Comparison of ENCODE assay signal across 30 cellular contexts in genomic region chr17:34974794-34975428, GRCh38. TPM values are rescaled to one million over a fixed set of nuclear protein-coding genes. Genes with fewer than 3 reads are reported as not detected.
DNase-seq lines count a peak whose midpoint lies in the region; ATAC-seq lines count a peak whose summit lies in the region.
"Had no signal": no experiment of that assay in that cellular context is flagged by ENCODE, and none has a peak within 500 bp of the region (broad histone marks: within the 10 kb centered on the region; RNA-seq: fewer than 3 reads in every experiment).

No MANE protein-coding gene starts in this region.

- peak; percentile 71 for ATAC-seq in activated CD4-positive, alpha-beta T cell treated with anti-CD3 and anti-CD28 coated beads for 36 hours
- peak; percentile 78 for ATAC-seq in activated T-helper 17 cell treated with anti-CD3 and anti-CD28 coated beads, Interleukin-2, amount 50 U/mL, for 72 hours (replicated peaks)
- no peak for ATAC-seq in HG03175 (IDR thresholded peaks at IDR 0.05; ENCODE audit: unreplicated experiment)
- no peak for ATAC-seq in HG03135 (IDR thresholded peaks at IDR 0.05; ENCODE audit: unreplicated experiment)
- ATAC-seq: A549; left cardiac atrium; psoas muscle; Right ventricle myocardium inferior; stimulated activated memory B cell treated with anti-CD40 and anti-IgM and Interleukin-4, amounts not matched to agents 10 μg/mL and 1 μg/mL and 100 μg/mL, for 72 hours; upper lobe of right lung had no signal

- no peaks in the 10 kb centered on the region for H3K4me1 ChIP-seq in trophoblast cell (ENCODE audit: control insufficient read depth in 1 of 2, insufficient read depth in 2 of 2, low read length in 2 of 2)

- CTCF ChIA-PET in activated CD4-positive, alpha-beta T cell treated with anti-CD3 and anti-CD28 coated beads for 36 hours (lab: Charles Lee), result interaction anchor here (0.8 to 1.7 kb wide), 3 partner anchors 9 to 481 kb away, joined by 3 to 6 read pairs (median 3); partner anchors contain the start of gene RAD51D

- POLR2A ChIA-PET in activated CD4-positive, alpha-beta T cell treated with anti-CD3 and anti-CD28 coated beads for 36 hours (lab: Charles Lee), result interaction anchor here (1.4 kb wide), 1 partner anchor 11 kb away, joined by 3 read pairs; no protein-coding TSS in a partner anchor

- H3K36me3 ChIP-seq in trophoblast cell (ENCODE audit: control insufficient read depth in 1 of 2, insufficient read depth in 2 of 2, low read length in 2 of 2), result no peaks in the 10 kb centered on the region
- H3K36me3 ChIP-seq: cardiac muscle cell, upper lobe of right lung had no signal

- no peak overlapping the region for H3K18ac ChIP-seq in trophoblast cell (ENCODE audit: low read length)

- H3K4ac ChIP-seq in trophoblast cell (ENCODE audit: low read depth, low read length), result no peak overlapping the region

- no peak overlapping the region for H4K8ac ChIP-seq in trophoblast cell (ENCODE audit: low read depth, low read length)

- H3K4me3 ChIP-seq in trophoblast cell (ENCODE audit: low read depth, low read length), result no peak overlapping the region
- H3K4me3 ChIP-seq: A549, cardiac muscle cell, lung, PC-9, psoas muscle, upper lobe of right lung had no signal

- H3K23ac ChIP-seq in trophoblast cell (ENCODE audit: low read length), result no peak overlapping the region

- no peak overlapping the region for H2BK12ac ChIP-seq in trophoblast cell (ENCODE audit: low read length)

- no peaks in the 10 kb centered on the region for H3K9me3 Mint-ChIP-seq in activated CD4-positive, alpha-beta T cell treated with anti-CD3 and anti-CD28 coated beads for 36 hours (ENCODE audit: low read depth)
- no peaks in the 10 kb centered on the region for H3K9me3 Mint-ChIP-seq in activated T-helper 17 cell treated with anti-CD3 and anti-CD28 coated beads, Interleukin-2, amount 50 U/mL, for 72 hours
- H3K9me3 Mint-ChIP-seq: activated naive CD8-positive, alpha-beta T cell treated with anti-CD3 and anti-CD28 coated beads, Interleukin-2, amount 10 ng/mL, durations not matched to agents 7 days and 5 days; CD4-positive, CD25-positive, alpha-beta regulatory T cell; natural killer cell treated with Interleukin-12 subunit alpha and Interleukin-12 subunit beta and Interleukin-15 and Interleukin-18, amount 100 ng/mL, for 72 hours; stimulated activated memory B cell treated with anti-CD40 and anti-IgM and Interleukin-4, amounts not matched to agents 10 μg/mL and 1 μg/mL and 100 μg/mL, for 72 hours had no signal

- no peaks in the 10 kb centered on the region for H3K27me3 ChIP-seq in trophoblast cell (ENCODE audit: insufficient read depth, low read length)
- H3K27me3 ChIP-seq: cardiac muscle cell, upper lobe of right lung had no signal

- H3K27ac Mint-ChIP-seq in activated CD4-positive, alpha-beta T cell treated with anti-CD3 and anti-CD28 coated beads for 36 hours, result peak overlapping the region; percentile 11
- H3K27ac Mint-ChIP-seq in activated T-helper 17 cell treated with anti-CD3 and anti-CD28 coated beads, Interleukin-2, amount 50 U/mL, for 72 hours, result peak overlapping the region; percentile 4
- H3K27ac Mint-ChIP-seq: activated naive CD8-positive, alpha-beta T cell treated with anti-CD3 and anti-CD28 coated beads, Interleukin-2, amount 10 ng/mL, durations not matched to agents 7 days and 5 days; natural killer cell treated with Interleukin-12 subunit alpha and Interleukin-12 subunit beta and Interleukin-15 and Interleukin-18, amount 100 ng/mL, for 72 hours; stimulated activated memory B cell treated with anti-CD40 and anti-IgM and Interleukin-4, amounts not matched to agents 10 μg/mL and 1 μg/mL and 100 μg/mL, for 72 hours had no signal

- H2AFZ ChIP-seq in trophoblast cell (ENCODE audit: insufficient read depth, low read length, poor library complexity), result no peak overlapping the region
- H2AFZ ChIP-seq: PC-9 had no signal

- peaks cover 22% of the 10 kb centered on the region for H3K4me1 Mint-ChIP-seq in activated CD4-positive, alpha-beta T cell treated with anti-CD3 and anti-CD28 coated beads for 36 hours
- peaks cover 13% of the 10 kb centered on the region for H3K4me1 Mint-ChIP-seq in activated T-helper 17 cell treated with anti-CD3 and anti-CD28 coated beads, Interleukin-2, amount 50 U/mL, for 72 hours

- no peak for DNase-seq in activated CD4-positive, alpha-beta T cell treated with anti-CD3 and anti-CD28 coated beads for 36 hours
- DNase-seq in activated CD4-positive, alpha-beta T cell treated with anti-CD3 and anti-CD28 coated beads, Interleukin-2, amount 50 U/mL, for 4 hours, result no peak
- DNase-seq in M059J (ENCODE audit: low read depth) (peak; percentile 59), trophoblast cell (peak; percentile 56 to 77), 8988T (no peak)
- DNase-seq: activated naive CD8-positive, alpha-beta T cell treated with anti-CD3 and anti-CD28 coated beads, Interleukin-2, amount 10 ng/mL, durations not matched to agents 7 days and 5 days; DMS79 treated with DMSO at 0.1 percent for 48 hours; effector CD4-positive, alpha-beta T cell; hypothalamus; left cardiac atrium; NCI-H1048; NCI-H1694 treated with DMSO at 0.1 percent for 48 hours; NCI-H510A; occipital lobe; PC-9; psoas muscle; SK-N-SH; stimulated activated CD4-positive, alpha-beta T cell treated with anti-CD3 and anti-CD28 coated beads, Interleukin-4, amount 100 ng/mL, for 24 hours; upper lobe of right lung had no signal

- no peak overlapping the region for H4K91ac ChIP-seq in trophoblast cell (ENCODE audit: low read depth, low read length)

- WGBS in trophoblast cell (ENCODE audit: extremely low coverage, insufficient coverage, insufficient read length), result no CpG with 5 or more reads among the region's 2 CpGs

- no peaks in the 10 kb centered on the region for H3K9me3 ChIP-seq in trophoblast cell (ENCODE audit: insufficient read depth, low read depth, low read length)
- H3K9me3 ChIP-seq: A549, psoas muscle, SK-N-SH, upper lobe of right lung had no signal

- no peak overlapping the region for H2BK120ac ChIP-seq in trophoblast cell (ENCODE audit: insufficient read depth, low read length, poor library complexity)

- no peak overlapping the region for H3K9ac ChIP-seq in trophoblast cell (ENCODE audit: low read length)
- H3K9ac ChIP-seq: SK-N-SH had no signal

- H3K27me3 Mint-ChIP-seq in activated CD4-positive, alpha-beta T cell treated with anti-CD3 and anti-CD28 coated beads for 36 hours, result no peaks in the 10 kb centered on the region
- no peaks in the 10 kb centered on the region for H3K27me3 Mint-ChIP-seq in activated T-helper 17 cell treated with anti-CD3 and anti-CD28 coated beads, Interleukin-2, amount 50 U/mL, for 72 hours
- H3K27me3 Mint-ChIP-seq: CD4-positive, CD25-positive, alpha-beta regulatory T cell; natural killer cell treated with Interleukin-12 subunit alpha and Interleukin-12 subunit beta and Interleukin-15 and Interleukin-18, amount 100 ng/mL, for 72 hours; stimulated activated memory B cell treated with anti-CD40 and anti-IgM and Interleukin-4, amounts not matched to agents 10 μg/mL and 1 μg/mL and 100 μg/mL, for 72 hours had no signal

- no peaks in the 10 kb centered on the region for H3K36me3 Mint-ChIP-seq in activated CD4-positive, alpha-beta T cell treated with anti-CD3 and anti-CD28 coated beads for 36 hours (ENCODE audit: low read depth)
- H3K36me3 Mint-ChIP-seq in activated T-helper 17 cell treated with anti-CD3 and anti-CD28 coated beads, Interleukin-2, amount 50 U/mL, for 72 hours (ENCODE audit: low read depth), result no peaks in the 10 kb centered on the region
- H3K36me3 Mint-ChIP-seq: natural killer cell treated with Interleukin-12 subunit alpha and Interleukin-12 subunit beta and Interleukin-15 and Interleukin-18, amount 100 ng/mL, for 72 hours had no signal

- no peak overlapping the region for H3K4me2 ChIP-seq in trophoblast cell (ENCODE audit: low read length)
- H3K4me2 ChIP-seq: A549, PC-9, SK-N-SH had no signal

- H3K4me3 Mint-ChIP-seq in activated CD4-positive, alpha-beta T cell treated with anti-CD3 and anti-CD28 coated beads for 36 hours, result no peak overlapping the region
- H3K4me3 Mint-ChIP-seq in activated T-helper 17 cell treated with anti-CD3 and anti-CD28 coated beads, Interleukin-2, amount 50 U/mL, for 72 hours, result peak overlapping the region; percentile 3
- H3K4me3 Mint-ChIP-seq: activated naive CD8-positive, alpha-beta T cell treated with anti-CD3 and anti-CD28 coated beads, Interleukin-2, amount 10 ng/mL, durations not matched to agents 7 days and 5 days; CD4-positive, CD25-positive, alpha-beta regulatory T cell; natural killer cell treated with Interleukin-12 subunit alpha and Interleukin-12 subunit beta and Interleukin-15 and Interleukin-18, amount 100 ng/mL, for 72 hours; stimulated activated memory B cell treated with anti-CD40 and anti-IgM and Interleukin-4, amounts not matched to agents 10 μg/mL and 1 μg/mL and 100 μg/mL, for 72 hours had no signal

- H3K27ac ChIP-seq in trophoblast cell (ENCODE audit: low read depth, low read length), result no peak overlapping the region
- H3K27ac ChIP-seq: A549, cardiac muscle cell, epithelial cell of prostate, PC-9, psoas muscle, upper lobe of right lung had no signal

- no peaks in the 10 kb centered on the region for H3K79me1 ChIP-seq in trophoblast cell (ENCODE audit: low read length)

- no peak overlapping the region for H3K14ac ChIP-seq in trophoblast cell (ENCODE audit: low read length)

- no peak overlapping the region for H2AK5ac ChIP-seq in trophoblast cell (ENCODE audit: low read length)

- H3K79me2 ChIP-seq in trophoblast cell (ENCODE audit: control insufficient read depth, insufficient read depth, low read length, poor library complexity), result no peaks in the 10 kb centered on the region

- H2BK5ac ChIP-seq in trophoblast cell (ENCODE audit: low read depth, low read length, poor library complexity), result no peak overlapping the region

- intact Hi-C loops in activated CD4-positive, alpha-beta T cell treated with anti-CD3 and anti-CD28 coated beads for 36 hours (cut with DNase I, micrococcal nuclease), result no loop called here

- H4K12ac ChIP-seq in trophoblast cell (ENCODE audit: low read depth, low read length), result no peak overlapping the region

RNA-seq across cellular contexts. Expression of gene LIG3, which starts 5.4 kb away (rescaled TPM):
- 10 to 100 TPM; 42.3 to 56.8 TPM for total RNA-seq in activated CD4-positive, alpha-beta T cell treated with anti-CD3 and anti-CD28 coated beads for 36 hours
- total RNA-seq in M059J (2014; rRNA removed; shearing (Covaris generic)), result 18.7 and 33.5 TPM in 2 replicates
- total RNA-seq in activated T-helper 17 cell treated with anti-CD3 and anti-CD28 coated beads, Interleukin-2, amount 50 U/mL, for 72 hours, result 10 to 100 TPM; 52.9 to 54.3 TPM
- polyA plus RNA-seq in trophoblast cell (2013), result 23.2 and 25.5 TPM in 2 replicates

RNA-seq across cellular contexts. Expression of gene ZNF830, which starts 13.6 kb away (rescaled TPM):
- total RNA-seq in activated CD4-positive, alpha-beta T cell treated with anti-CD3 and anti-CD28 coated beads for 36 hours, result 10 to 100 TPM; 20.0 TPM
- total RNA-seq in M059J (2014; rRNA removed; shearing (Covaris generic)), result 10.5 and 12.3 TPM in 2 replicates
- 10 to 100 TPM; 20.1 to 23.2 TPM for total RNA-seq in activated T-helper 17 cell treated with anti-CD3 and anti-CD28 coated beads, Interleukin-2, amount 50 U/mL, for 72 hours
- polyA plus RNA-seq in trophoblast cell (2013), result 6.9 and 7.4 TPM in 2 replicates

RNA-seq across cellular contexts. Expression of gene CCT6B, which starts 13.7 kb away (rescaled TPM):
- total RNA-seq in activated CD4-positive, alpha-beta T cell treated with anti-CD3 and anti-CD28 coated beads for 36 hours, result 1 to 10 TPM in 1 of 2 experiments, under 1 TPM in 1; 0.95 to 1.6 TPM
- 1.0 and 1.1 TPM in 2 replicates for total RNA-seq in M059J (2014; rRNA removed; shearing (Covaris generic))
- 1 to 10 TPM in 1 of 2 donors, under 1 TPM in 1; 0.76 to 1.7 TPM for total RNA-seq in activated T-helper 17 cell treated with anti-CD3 and anti-CD28 coated beads, Interleukin-2, amount 50 U/mL, for 72 hours
- 0.81 and 0.96 TPM in 2 replicates for polyA plus RNA-seq in trophoblast cell (2013)

Comparison
In these comparisons a context has a peak if more than half of its experiments do, and no peak if none do; other contexts are left out.
1. ATAC-seq: peak in activated CD4-positive, alpha-beta T cell treated with anti-CD3 and anti-CD28 coated beads for 36 hours (single experiment) and activated T-helper 17 cell treated with anti-CD3 and anti-CD28 coated beads, Interleukin-2, amount 50 U/mL, for 72 hours (single experiment); none in HG03175 (single experiment) and HG03135 (single experiment).
2. DNase-seq: peak in M059J (single experiment) and trophoblast cell (2 of 2); none in activated CD4-positive, alpha-beta T cell treated with anti-CD3 and anti-CD28 coated beads for 36 hours (single experiment), activated CD4-positive, alpha-beta T cell treated with anti-CD3 and anti-CD28 coated beads, Interleukin-2, amount 50 U/mL, for 4 hours (0 of 2) and 8988T (single experiment).